8 cellular contexts compared by ENCODE assay signal in the genomic region with DNA sequence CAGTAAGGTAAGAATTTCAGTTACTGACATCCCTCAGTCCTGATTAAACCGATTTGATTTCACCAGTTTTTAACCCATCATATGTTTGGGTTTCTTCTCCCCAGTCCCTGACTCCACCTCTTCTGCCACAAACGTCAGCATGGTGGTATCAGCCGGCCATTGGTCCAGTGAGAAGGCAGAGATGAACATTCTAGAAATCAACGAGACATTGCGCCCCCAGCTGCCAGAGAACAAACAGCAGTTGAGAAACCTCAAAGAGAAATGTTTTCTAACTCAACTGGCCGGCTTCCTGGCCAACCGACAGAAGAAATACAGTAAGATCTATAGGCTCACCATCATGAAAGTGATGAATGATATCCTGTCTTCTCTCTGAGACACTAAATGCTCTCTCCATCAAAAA.
A peak's percentile ranks its signal among the peaks of the same experiment; 100 is the strongest.
DNase-seq lines count a peak whose midpoint lies in the region; ATAC-seq and TF ChIP-seq lines count a peak whose summit lies in the region.
"Not testable (repeated sequence)": the region's sequence is repeated elsewhere in the genome, so short reads cannot be mapped to it uniquely, and the experiment has no call there.

No MANE protein-coding gene starts in this region.

- POLR2A ChIA-PET in WTC11 (lab: Charles Lee): not testable (repeated sequence)

- CTCF ChIA-PET in WTC11 (lab: Charles Lee): not testable (repeated sequence)

- 70% methylated on average over 7 of the region's 7 CpGs; no CpG with 5 or more reads in 1 of the 2 donors for WGBS in testis, 2 donors

- not testable (repeated sequence) for H3K27ac ChIP-seq in CD4-positive, CD25-positive, alpha-beta regulatory T cell (ENCODE audit: insufficient read depth, low read length, poor library complexity, severe bottlenecking); brain microvascular endothelial cell; testis

- DNase-seq in CD4-positive, CD25-positive, alpha-beta regulatory T cell: peak in 2 of 3 donors; percentile 0 to 2
- peak; percentile 8 for DNase-seq in LHCN-M2 (ENCODE audit: low read depth)
- DNase-seq in WTC11 (ENCODE audit: low spot score): peak; percentile 13
- DNase-seq in activated effector memory CD4-positive, alpha-beta T cell treated with Interleukin-2 at 50 U/mL for 16 hours: peak; percentile 7
- DNase-seq in brain microvascular endothelial cell: not testable (repeated sequence)
- peak; percentile 4 for DNase-seq in fibroblast of mammary gland (ENCODE audit: low read depth)
- DNase-seq in left lobe of liver (ENCODE audit: low spot score): peak; percentile 44
- peak; percentile 13 for DNase-seq in testis

- TF ChIP-seq POLR2A in testis (IDR thresholded peaks at IDR 0.05): not testable (repeated sequence)

- H3K36me3 Mint-ChIP-seq in CD4-positive, CD25-positive, alpha-beta regulatory T cell; WTC11: not testable (repeated sequence)

- not testable (repeated sequence) for H3K36me3 ChIP-seq in CD4-positive, CD25-positive, alpha-beta regulatory T cell (ENCODE audit: control insufficient read depth, insufficient read depth, low read length); brain microvascular endothelial cell (replicated peaks); testis (ENCODE audit: low read depth, missing control alignments)

- not testable (repeated sequence) for H3K4me1 ChIP-seq in CD4-positive, CD25-positive, alpha-beta regulatory T cell (ENCODE audit: control insufficient read depth, insufficient read depth, low read length, poor library complexity, severe bottlenecking); testis

- H3K27ac Mint-ChIP-seq in CD4-positive, CD25-positive, alpha-beta regulatory T cell; WTC11: not testable (repeated sequence)

- H3K9me3 ChIP-seq in CD4-positive, CD25-positive, alpha-beta regulatory T cell (ENCODE audit: control insufficient read depth in 2 of 2, low read length in 2 of 2); testis: not testable (repeated sequence)

- ATAC-seq in CD4-positive, CD25-positive, alpha-beta regulatory T cell (ENCODE audit: low read depth in 2 of 2); WTC11; left lobe of liver: not testable (repeated sequence)

- H3K9me3 Mint-ChIP-seq in CD4-positive, CD25-positive, alpha-beta regulatory T cell; WTC11: not testable (repeated sequence)

- not testable (repeated sequence) for H3K4me3 ChIP-seq in CD4-positive, CD25-positive, alpha-beta regulatory T cell (ENCODE audit: low read depth, low read length); brain microvascular endothelial cell (ENCODE audit: low read depth, low read length); fibroblast of mammary gland (ENCODE audit: control insufficient read depth, low read depth, low read length); testis

- not testable (repeated sequence) for H3K27me3 Mint-ChIP-seq in CD4-positive, CD25-positive, alpha-beta regulatory T cell; WTC11 (ENCODE audit: low read depth)

- not testable (repeated sequence) for TF ChIP-seq CTCF in WTC11 (IDR thresholded peaks at IDR 0.05); fibroblast of mammary gland (conservative IDR thresholded peaks at IDR 0.05; ENCODE audit: control insufficient read depth, insufficient read depth, low read depth, low read length); testis (IDR thresholded peaks at IDR 0.05)
- TF ChIP-seq CTCF in brain microvascular endothelial cell (IDR thresholded peaks at IDR 0.05; ENCODE audit: low read depth, low read length, missing control alignments): peak; percentile 19

- not testable (repeated sequence) for H3K4me1 Mint-ChIP-seq in CD4-positive, CD25-positive, alpha-beta regulatory T cell; WTC11

- not testable (repeated sequence) for H3K27me3 ChIP-seq in CD4-positive, CD25-positive, alpha-beta regulatory T cell (ENCODE audit: control insufficient read depth, insufficient read depth, low read length); brain microvascular endothelial cell (replicated peaks); testis

- intact Hi-C loops in testis (cut with DNase I; ENCODE audit: low total_unique reads): not testable (repeated sequence)

- in situ Hi-C loops in brain microvascular endothelial cell (cut with HindIII; ENCODE audit: low pct_ligation_motif_present, low sequenced_read_pairs): not testable (repeated sequence)

- not testable (repeated sequence) for H3K4me3 Mint-ChIP-seq in CD4-positive, CD25-positive, alpha-beta regulatory T cell; WTC11
